In the genomic region with DNA sequence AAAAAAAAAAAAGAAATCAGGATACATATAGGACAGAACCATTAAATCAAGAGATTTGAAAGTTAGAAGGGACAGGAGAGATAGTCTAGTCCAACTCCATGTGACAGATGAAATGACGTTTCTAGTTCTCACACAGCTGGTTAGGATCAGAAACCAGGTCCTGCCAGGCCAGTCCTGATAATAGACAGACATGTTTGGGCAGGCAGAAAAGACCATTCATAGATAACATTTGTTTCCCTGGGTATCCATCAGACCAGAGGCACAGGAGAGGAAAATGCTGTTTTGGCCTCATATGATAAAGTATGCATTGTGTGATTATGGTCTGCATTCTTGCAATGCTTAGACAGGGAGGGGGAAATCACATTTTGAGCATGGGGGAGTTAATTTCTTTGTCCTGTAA, we compare ENCODE assay signal across 1 cellular context.
TF ChIP-seq lines count a peak whose summit lies in the region.

No MANE protein-coding gene starts in this region.

TF ChIP-seq in GM12878, 131 proteins besides CTCF, POLR2A, EP300 and RAD21:
- TF ChIP-seq TCF12 (IDR thresholded peaks at IDR 0.05; ENCODE audit: low read depth, low read length) (0 out of 2 replicates have a peak, but pooled peaks have one; percentile 16), PKNOX1 (IDR thresholded peaks at IDR 0.05) (peak; percentile 36; the same call in 1 of the 2 replicates), ESRRA (IDR thresholded peaks at IDR 0.05; ENCODE audit: low read length) (no peak), SP1 (IDR thresholded peaks at IDR 0.05; ENCODE audit: low read depth, low read length) (no peak)
